ENCODE assay signal across 8 cellular contexts in the genomic region with DNA sequence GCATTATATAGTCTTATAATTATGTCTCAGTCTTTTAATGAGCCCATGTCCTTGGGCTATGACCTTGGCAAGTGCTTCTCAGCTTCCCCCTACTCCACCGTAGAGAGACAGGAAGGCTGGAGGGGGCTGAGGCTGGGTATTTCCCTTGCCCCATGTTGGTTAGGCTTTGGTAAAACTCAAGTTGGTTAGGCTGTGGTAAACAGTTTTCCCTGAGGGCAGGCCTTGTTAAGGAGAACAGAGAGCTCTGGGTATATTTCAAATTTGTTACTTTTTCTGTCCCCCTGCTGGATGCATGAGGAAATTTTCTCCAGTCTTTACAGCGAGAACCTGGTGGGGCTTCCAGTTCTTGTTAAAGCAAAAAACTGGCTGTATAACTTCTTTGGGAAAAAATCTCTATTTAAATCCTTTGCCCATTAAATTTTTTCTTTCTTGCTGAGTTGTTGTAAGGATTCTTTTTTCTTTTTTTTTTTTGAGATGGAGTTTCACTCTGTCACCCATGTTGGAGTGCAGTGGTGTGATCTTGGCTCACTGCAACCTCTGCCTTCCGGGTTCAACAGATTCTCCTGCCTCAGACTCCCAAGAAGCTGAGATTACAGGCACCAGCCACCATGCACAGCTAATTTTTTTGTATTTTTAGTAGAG. TPM values are rescaled to one million over a fixed set of nuclear protein-coding genes. Genes with fewer than 3 reads are reported as not detected.
A peak's percentile ranks its signal among the peaks of the same experiment; 100 is the strongest.
DNase-seq lines count a peak whose midpoint lies in the region; ATAC-seq and TF ChIP-seq lines count a peak whose summit lies in the region.

No MANE protein-coding gene starts in this region.

- H4K20me1 ChIP-seq in HCT116 (ENCODE audit: insufficient read depth) = no peaks in the 10 kb centered on the region

- no peak overlapping the region for H3K9ac ChIP-seq in HCT116 (ENCODE audit: low read length)

- H3K9me2 ChIP-seq in HCT116 (ENCODE audit: insufficient read depth) = no peaks in the 10 kb centered on the region

- H3K4me1 Mint-ChIP-seq in central memory CD8-positive, alpha-beta T cell = peaks cover 53% of the 10 kb centered on the region
- peaks cover 0 to 9% (median 4%) of the 10 kb centered on the region in 3 donors for H3K4me1 Mint-ChIP-seq in naive B cell

- POLR2A ChIA-PET in HCT116 (lab: Charles Lee) = interaction anchor here (2.0 kb wide), 1 partner anchor 15 kb away, joined by 7 read pairs; the partner anchor contains the start of gene MRPL17

- H3K9me3 Mint-ChIP-seq in central memory CD8-positive, alpha-beta T cell = no peaks in the 10 kb centered on the region
- H3K9me3 Mint-ChIP-seq in naive B cell = no peaks in the 10 kb centered on the region

- H3K27me3 ChIP-seq in HCT116 (ENCODE audit: insufficient read depth, low read length) = no peaks in the 10 kb centered on the region

- peak overlapping the region; percentile 91 for H2AFZ ChIP-seq in HCT116 (ENCODE audit: low read depth, low read length, poor library complexity, severe bottlenecking)

- peaks cover 0 to 4% of the 10 kb centered on the region in 2 experiments; a peak in 2 of 4 replicates for H3K4me1 ChIP-seq in HCT116 (ENCODE audit: control insufficient read depth in 1 of 2, insufficient read depth in 2 of 2, low read length in 2 of 2)

- H3K4me3 Mint-ChIP-seq in central memory CD8-positive, alpha-beta T cell = no peak overlapping the region
- no peak overlapping the region for H3K4me3 Mint-ChIP-seq in naive B cell

- ATAC-seq in HCT116 = peak; percentile 94
- ATAC-seq in central memory CD8-positive, alpha-beta T cell (replicated peaks; ENCODE audit: extremely low read depth, poor library complexity, severe bottlenecking) = peak; percentile 66
- peak; percentile 89 for ATAC-seq in naive B cell (ENCODE audit: low read depth in 2 of 2)
- ATAC-seq in GM19397 (IDR thresholded peaks at IDR 0.05; ENCODE audit: unreplicated experiment) = no peak
- ATAC-seq in HG02642 (IDR thresholded peaks at IDR 0.05; ENCODE audit: poor library complexity, unreplicated experiment) = no peak

- peak; percentile 49 for TF ChIP-seq RAD21 in HCT116 (IDR thresholded peaks at IDR 0.05; ENCODE audit: low read depth)

- no peaks in the 10 kb centered on the region for H3K36me3 ChIP-seq in HCT116 (ENCODE audit: control insufficient read depth in 1 of 2, insufficient read depth in 2 of 2, low read length in 2 of 2)

- intact Hi-C loops in HCT116 (cut with micrococcal nuclease) = loop anchor here (5.0 kb wide), 1 partner anchor 291 kb away; no protein-coding TSS in a partner anchor

- no peaks in the 10 kb centered on the region for H3K27me3 Mint-ChIP-seq in central memory CD8-positive, alpha-beta T cell
- peaks cover 0 to 10% (median 6%) of the 10 kb centered on the region in 3 donors for H3K27me3 Mint-ChIP-seq in naive B cell

- BruUV-seq in HCT116 (replicated peaks; lab: Mats Ljungman, UMichigan) = no TSS peak

- H3K4me2 ChIP-seq in HCT116 (ENCODE audit: low read length) = no peak overlapping the region

- H3K9me3 ChIP-seq in HCT116 (ENCODE audit: control insufficient read depth in 1 of 2, insufficient read depth in 1 of 2, low read depth in 1 of 2, low read length in 2 of 2) = no peaks in the 10 kb centered on the region

- no peak overlapping the region for H3K27ac ChIP-seq in HCT116 (ENCODE audit: low read depth, low read length)

- H3K79me2 ChIP-seq in HCT116 (ENCODE audit: insufficient read depth, low read length) = no peaks in the 10 kb centered on the region

- RAD21 ChIA-PET in HCT116 (lab: Charles Lee; ENCODE audit: low non-redundant PET in 1 of 2, low total read pairs in 2 of 2, uncharacterized antibody in 2 of 2, unreplicated experiment in 2 of 2) = interaction anchor here (0.7 to 1.0 kb wide), 2 partner anchors 137 to 229 kb away, joined by 3 to 6 read pairs; no protein-coding TSS in a partner anchor

- H3K27ac Mint-ChIP-seq in central memory CD8-positive, alpha-beta T cell (ENCODE audit: low read depth) = peak overlapping the region; percentile 69
- peak overlapping the region in 1 of 6 donors; percentile 25 for H3K27ac Mint-ChIP-seq in naive B cell

- no peak overlapping the region for H3K4me3 ChIP-seq in HCT116 (replicated peaks in 1 of 2; ENCODE audit: low read depth in 1 of 2, low read length in 2 of 2)

- peak; percentile 61 to 63 (median 63); a peak in 5 of 6 replicates for TF ChIP-seq CTCF in HCT116 (IDR thresholded peaks at IDR 0.05 in 2 of 3, conservative IDR thresholded peaks at IDR 0.05 in 1 of 3; ENCODE audit: borderline replicate concordance in 1 of 3, insufficient read depth in 1 of 3, low read depth in 2 of 3, low read length in 2 of 3)

- CTCF ChIA-PET in HCT116 (lab: Charles Lee) = interaction anchor here (0.7 to 2.3 kb wide), 16 partner anchors 9 to 289 kb away, joined by 3 to 24 read pairs (median 4); partner anchors contain the start of genes MRPL17 and TPP1

- H3K36me3 Mint-ChIP-seq in central memory CD8-positive, alpha-beta T cell (ENCODE audit: insufficient read depth) = no peaks in the 10 kb centered on the region
- H3K36me3 Mint-ChIP-seq in naive B cell = no peaks in the 10 kb centered on the region

- no peak for TF ChIP-seq POLR2A in HCT116 (IDR thresholded peaks at IDR 0.05; ENCODE audit: borderline replicate concordance, extremely low read depth, insufficient read depth, insufficient read length)

- peak; percentile 24 for DNase-seq in NCI-H345 (lab: John Stamatoyannopoulos, UW)
- no peak for DNase-seq in NCI-H345 treated with DMSO at 0.1 percent for 48 hours (lab: John Stamatoyannopoulos, UW; ENCODE audit: unreplicated experiment)
- DNase-seq in HCT116 (ENCODE audit: low read depth, low spot score) = peak; percentile 38
- DNase-seq in RKO (ENCODE audit: low spot score) = peak; percentile 55
- DNase-seq in central memory CD8-positive, alpha-beta T cell (ENCODE audit: low spot score in 2 of 2) = peak in 1 of 2 donors; percentile 33
- peak; percentile 45 for DNase-seq in naive B cell

TF ChIP-seq in HCT116, 20 proteins besides CTCF, POLR2A, EP300 and RAD21:
- TF ChIP-seq SP1 (IDR thresholded peaks at IDR 0.05; ENCODE audit: low read depth) = no peak
- no peak for TF ChIP-seq POLR2AphosphoS5 (IDR thresholded peaks at IDR 0.05; ENCODE audit: low read depth, low read length)
- TF ChIP-seq SRF (IDR thresholded peaks at IDR 0.05; ENCODE audit: low read depth) = no peak
- no peak for TF ChIP-seq CEBPB (IDR thresholded peaks at IDR 0.05; ENCODE audit: low read depth)
- no peak for TF ChIP-seq YY1 (IDR thresholded peaks at IDR 0.05; ENCODE audit: extremely low read depth, insufficient replicate concordance, low read depth, low read length)
- no peak for TF ChIP-seq ZBTB33 (IDR thresholded peaks at IDR 0.05; ENCODE audit: extremely low read depth, insufficient replicate concordance, low read length)
- no peak for TF ChIP-seq ZNF274 (IDR thresholded peaks at IDR 0.05; ENCODE audit: low read depth, low read length)
- TF ChIP-seq, protein P1, sequence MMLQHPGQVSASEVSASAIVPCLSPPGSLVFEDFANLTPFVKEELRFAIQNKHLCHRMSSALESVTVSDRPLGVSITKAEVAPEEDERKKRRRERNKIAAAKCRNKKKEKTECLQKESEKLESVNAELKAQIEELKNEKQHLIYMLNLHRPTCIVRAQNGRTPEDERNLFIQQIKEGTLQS (IDR thresholded peaks at IDR 0.05) = no peak
- TF ChIP-seq EZH2 (IDR thresholded peaks at IDR 0.05) = no peak
- no peak for TF ChIP-seq CBX3 (IDR thresholded peaks at IDR 0.05; ENCODE audit: low read depth)
- TF ChIP-seq TCF7L2 (IDR thresholded peaks at IDR 0.05; ENCODE audit: borderline replicate concordance, extremely low read depth, insufficient read depth, insufficient read length) = no peak
- no peak for TF ChIP-seq SIN3A (IDR thresholded peaks at IDR 0.05; ENCODE audit: low read depth)
- TF ChIP-seq MAX (IDR thresholded peaks at IDR 0.05) = no peak
- TF ChIP-seq EZH2phosphoT487 (IDR thresholded peaks at IDR 0.05; ENCODE audit: borderline replicate concordance) = no peak
- no peak for TF ChIP-seq EGR1 (IDR thresholded peaks at IDR 0.05; ENCODE audit: low read depth)
- no peak for TF ChIP-seq ELF1 (IDR thresholded peaks at IDR 0.05; ENCODE audit: borderline replicate concordance, low read depth)

RNA-seq across cellular contexts. Expression of gene DCHS1, which starts 12.2 kb away (rescaled TPM):
- total RNA-seq in HCT116 (2021; ENCODE audit: unreplicated experiment) = 0.30 TPM
- 0.26 and 0.30 TPM in 2 replicates for polyA plus RNA-seq in HCT116 (2012)
- polyA plus RNA-seq in naive B cell (ENCODE audit: low read depth in 6 of 6) = under 1 TPM in 5 of 6 donors, not detected in 1; 0.07 to 0.85 (median 0.19) TPM

RNA-seq across cellular contexts. Expression of gene MRPL17, which starts 15.3 kb away (rescaled TPM):
- total RNA-seq in HCT116 (2021; ENCODE audit: unreplicated experiment) = 75.0 TPM
- 89.4 and 109 TPM in 2 replicates for polyA plus RNA-seq in HCT116 (2012)
- polyA plus RNA-seq in naive B cell (ENCODE audit: low read depth in 6 of 6) = 10 to 100 TPM in 5 of 6 donors, 1 to 10 TPM in 1; 9.7 to 16.0 (median 11.7) TPM

RNA-seq across cellular contexts. Expression of gene TPP1, which starts 48.6 kb away (rescaled TPM):
- 44.7 TPM for total RNA-seq in HCT116 (2021; ENCODE audit: unreplicated experiment)
- 43.6 and 44.2 TPM in 2 replicates for polyA plus RNA-seq in HCT116 (2012)
- 100 to 1,000 TPM; 146 to 198 (median 176) TPM for polyA plus RNA-seq in naive B cell (ENCODE audit: low read depth in 6 of 6)

RNA-seq across cellular contexts. Expression of gene TAF10, which starts 55.8 kb away (rescaled TPM):
- total RNA-seq in HCT116 (2021; ENCODE audit: unreplicated experiment) = 151 TPM
- 208 and 219 TPM in 2 replicates for polyA plus RNA-seq in HCT116 (2012)
- polyA plus RNA-seq in naive B cell (ENCODE audit: low read depth in 6 of 6) = 100 to 1,000 TPM; 203 to 344 (median 273) TPM

Comparison
In these comparisons a context has a peak if more than half of its experiments do, and no peak if none do; other contexts are left out.
1. ATAC-seq: peak in HCT116 (single experiment), central memory CD8-positive, alpha-beta T cell (single experiment) and naive B cell (2 of 2); none in GM19397 (single experiment) and HG02642 (single experiment).